ENCODE assay signal across 12 cellular contexts in genomic region chr3:32140943-32141342, GRCh38.
"Had no signal": no experiment of that assay in that cellular context is flagged by ENCODE, and none has a peak within 500 bp of the region (broad histone marks: within the 10 kb centered on the region; RNA-seq: fewer than 3 reads in every experiment).

No MANE protein-coding gene starts in this region.

- DNase-seq: activated CD4-positive, alpha-beta T cell treated with anti-CD3 and anti-CD28 coated beads for 1 hour; activated CD4-positive, alpha-beta T cell treated with anti-CD3 and anti-CD28 coated beads, Interleukin-2, amount 50 U/mL, for 48 hours; activated naive CD4-positive, alpha-beta T cell treated with anti-CD3 and anti-CD28 coated beads for 36 hours; activated naive CD8-positive, alpha-beta T cell treated with anti-CD3 and anti-CD28 coated beads, Interleukin-2, amount 50 U/mL, for 24 hours; effector CD4-positive, alpha-beta T cell; gastrocnemius medialis; mammary epithelial cell; spleen; stimulated activated naive CD8-positive, alpha-beta T cell treated with anti-CD3 and anti-CD28 coated beads, Interleukin-15, amount 100 ng/mL, for 72 hours had no signal

- ATAC-seq: activated naive CD8-positive, alpha-beta T cell treated with anti-CD3 and anti-CD28 coated beads, Interleukin-2, amount 50 U/mL, for 24 hours; activated T-helper 17 cell treated with anti-CD3 and anti-CD28 coated beads, Interleukin-2, amount 50 U/mL, for 72 hours; gastrocnemius medialis; left lobe of liver; sciatic nerve; stimulated activated naive CD8-positive, alpha-beta T cell treated with anti-CD3 and anti-CD28 coated beads, Interleukin-15, amount 100 ng/mL, for 72 hours had no signal
